ENCODE assay signal across 10 cellular contexts in genomic region chr2:149037851-149038250, GRCh38. TPM values are rescaled to one million over a fixed set of nuclear protein-coding genes. Genes with fewer than 3 reads are reported as not detected.
DNase-seq lines count a peak whose midpoint lies in the region; TF ChIP-seq lines count a peak whose summit lies in the region.
"Had no signal": no experiment of that assay in that cellular context is flagged by ENCODE, and none has a peak within 500 bp of the region (broad histone marks: within the 10 kb centered on the region; RNA-seq: fewer than 3 reads in every experiment).

No MANE protein-coding gene starts in this region.

- peak overlapping the region; percentile 78 for H3K4me2 ChIP-seq in parathyroid adenoma (ENCODE audit: low read length)

- intact Hi-C loops in esophagus squamous epithelium (cut with DNase I): no loop called here

- H3K9me3 ChIP-seq in NT2/D1 (ENCODE audit: insufficient read depth, low read length) (no peaks in the 10 kb centered on the region), esophagus squamous epithelium (no peaks in the 10 kb centered on the region), parathyroid adenoma (ENCODE audit: control insufficient read depth, low read length) (no peaks in the 10 kb centered on the region)
- H3K9me3 ChIP-seq: psoas muscle had no signal

- peak overlapping the region in 1 of 4 donors; percentile 64 for H3K27ac ChIP-seq in esophagus squamous epithelium
- H3K27ac ChIP-seq in parathyroid adenoma: no peak overlapping the region
- H3K27ac ChIP-seq: psoas muscle had no signal

- H3K27me3 ChIP-seq in NT2/D1 (ENCODE audit: insufficient read depth, insufficient read length) (peaks cover 32% of the 10 kb centered on the region), esophagus squamous epithelium (peaks cover 0 to 45% (median 0%) of the 10 kb centered on the region in 4 donors), parathyroid adenoma (ENCODE audit: control insufficient read depth, insufficient read depth, low read length) (no peaks in the 10 kb centered on the region)

- H3K9ac ChIP-seq in NT2/D1 (ENCODE audit: insufficient read length, low read depth) (no peak overlapping the region), parathyroid adenoma (no peak overlapping the region)

- no peaks in the 10 kb centered on the region for H3K79me2 ChIP-seq in parathyroid adenoma

- H2AFZ ChIP-seq in parathyroid adenoma: peak overlapping the region; percentile 78

- peaks cover 6% of the 10 kb centered on the region for H3K4me1 ChIP-seq in NT2/D1 (ENCODE audit: insufficient read depth, insufficient read length)
- H3K4me1 ChIP-seq in esophagus squamous epithelium: peaks cover 0 to 21% (median 9%) of the 10 kb centered on the region in 3 donors
- no peaks in the 10 kb centered on the region for H3K4me1 ChIP-seq in parathyroid adenoma
- H3K4me1 ChIP-seq: psoas muscle had no signal

- WGBS in esophagus squamous epithelium, 2 donors: 35 to 53% methylated on average over 4 to 7 of the region's 8 CpGs

- peak; percentile 59 for DNase-seq in H4 (ENCODE audit: low spot score)
- no peak for DNase-seq in NT2/D1 (ENCODE audit: low read depth, low spot score)
- no peak for DNase-seq in esophagus squamous epithelium (lab: John Stamatoyannopoulos, UW)
- no peak for DNase-seq in COLO829 (ENCODE audit: low spot score)
- DNase-seq in kidney glomerular epithelial cell (lab: John Stamatoyannopoulos, UW): no peak
- no peak for DNase-seq in AG08395 (ENCODE audit: low spot score)
- no peak for DNase-seq in OCI-M1 (lab: John Stamatoyannopoulos, UW)
- DNase-seq: NCI-H226, psoas muscle had no signal

- TF ChIP-seq POLR2A in esophagus squamous epithelium (IDR thresholded peaks at IDR 0.05): no peak

- H3K4me3 ChIP-seq in NT2/D1 (ENCODE audit: insufficient read length, low read depth) (peak overlapping the region; percentile 58), esophagus squamous epithelium (peak overlapping the region; percentile 45 to 69 (median 56)), parathyroid adenoma (ENCODE audit: low read depth, low read length) (peak overlapping the region; percentile 52)
- H3K4me3 ChIP-seq: psoas muscle had no signal

- no peaks in the 10 kb centered on the region for H3K36me3 ChIP-seq in NT2/D1 (ENCODE audit: insufficient read depth, insufficient read length, low read length)
- no peaks in the 10 kb centered on the region for H3K36me3 ChIP-seq in esophagus squamous epithelium
- no peaks in the 10 kb centered on the region for H3K36me3 ChIP-seq in parathyroid adenoma (ENCODE audit: control insufficient read depth, insufficient read depth, low read length)

- peak in 2 of 6 experiments; percentile 7 to 27 for TF ChIP-seq CTCF in esophagus squamous epithelium (IDR thresholded peaks at IDR 0.05)
- peak; percentile 22 for TF ChIP-seq CTCF in parathyroid adenoma (IDR thresholded peaks at IDR 0.05)

RNA-seq across cellular contexts. Expression of gene LYPD6B, which starts 0.6 kb away (rescaled TPM):
- total RNA-seq in H4 (2014; rRNA removed; shearing (Covaris generic)): 112 and 133 TPM in 2 replicates
- total RNA-seq in esophagus squamous epithelium: 1 to 10 TPM; 3.1 to 9.2 (median 7.6) TPM
- total RNA-seq: psoas muscle had no signal

Comparison
In these comparisons a context has a peak if more than half of its experiments do, and no peak if none do; other contexts are left out.
1. RNA of gene LYPD6B, which starts 0.6 kb away (total RNA-seq): 112 to 133 TPM in H4; 3.1 to 9.2 TPM in esophagus squamous epithelium; every median in the first group is over 10 times any median in the second.
2. Peak in every context shown above with its lines, with median percentiles within 50 percentile points of each other: H3K4me3 ChIP-seq.